ENCODE assay signal across 7 cellular contexts in the genomic region with DNA sequence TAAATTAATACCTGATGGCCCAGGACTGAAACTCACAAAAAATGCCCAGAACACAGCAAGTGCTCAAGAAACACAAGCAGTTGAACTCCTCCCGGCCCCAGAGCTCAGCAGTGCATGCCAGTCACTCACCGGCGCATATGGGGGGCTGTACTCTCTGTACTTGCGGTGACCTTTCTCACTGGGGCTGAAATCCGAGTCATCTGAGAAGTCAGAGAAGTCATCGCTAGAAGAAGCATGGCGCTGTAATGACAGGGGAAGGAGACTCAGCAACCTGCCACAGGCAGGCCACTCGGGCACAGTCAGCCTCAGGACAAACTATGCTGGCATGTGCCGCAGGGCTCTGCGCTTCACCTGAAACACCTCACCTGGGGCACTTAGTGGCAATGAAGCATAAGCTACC. TPM values are rescaled to one million over a fixed set of nuclear protein-coding genes. Genes with fewer than 3 reads are reported as not detected.
DNase-seq lines count a peak whose midpoint lies in the region; ATAC-seq and TF ChIP-seq lines count a peak whose summit lies in the region.

No MANE protein-coding gene starts in this region.

- no peaks in the 10 kb centered on the region for H3K27me3 ChIP-seq in body of pancreas

- H3K4me1 ChIP-seq in body of pancreas: peaks cover 59% of the 10 kb centered on the region

- TF ChIP-seq CTCF in body of pancreas (IDR thresholded peaks at IDR 0.05): no peak

- no peak for TF ChIP-seq POLR2A in body of pancreas (IDR thresholded peaks at IDR 0.05)

- no peaks in the 10 kb centered on the region for H3K9me3 ChIP-seq in body of pancreas

- ATAC-seq in GM19023 (IDR thresholded peaks at IDR 0.05; ENCODE audit: unreplicated experiment) (peak; percentile 60), HG03460 (IDR thresholded peaks at IDR 0.05; ENCODE audit: unreplicated experiment) (peak; percentile 71), body of pancreas (no peak), HG03039 (IDR thresholded peaks at IDR 0.05; ENCODE audit: unreplicated experiment) (no peak)

- WGBS in body of pancreas, 2 donors: 75 to 79% methylated on average over 10 of the region's 10 CpGs

- no peak overlapping the region for H3K4me3 ChIP-seq in body of pancreas

- intact Hi-C loops in body of pancreas (cut with DNase I): no loop called here

- peaks cover 9 to 10% of the 10 kb centered on the region in 2 donors for H3K36me3 ChIP-seq in body of pancreas (replicated peaks in 1 of 2; ENCODE audit: insufficient read depth in 1 of 2, low read depth in 2 of 2)

- peak overlapping the region; percentile 84 to 95 (median 92) for H3K27ac ChIP-seq in body of pancreas

- DNase-seq in body of pancreas (no peak), GOT3 (lab: John Stamatoyannopoulos, UW) (no peak), kidney glomerular epithelial cell (lab: John Stamatoyannopoulos, UW) (no peak)
- DNase-seq in stimulated activated CD8-positive, alpha-beta memory T cell treated with anti-CD3 and anti-CD28 coated beads, Interleukin-4, amount 100 ng/mL, for 24 hours (ENCODE audit: low read depth): peak; percentile 28

RNA-seq across cellular contexts. Expression of a gene that starts 19.7 kb away (rescaled TPM):
- total RNA-seq in body of pancreas: 10 to 100 TPM; 18.9 to 34.3 TPM

RNA-seq across cellular contexts. Expression of a gene that starts 36.8 kb away (rescaled TPM):
- 10 to 100 TPM; 14.5 to 21.5 TPM for total RNA-seq in body of pancreas

RNA-seq across cellular contexts. Expression of a gene that starts 45.4 kb away (rescaled TPM):
- total RNA-seq in body of pancreas: 10 to 100 TPM; 31.3 to 37.6 TPM

Comparison
In these comparisons a context has a peak if more than half of its experiments do, and no peak if none do; other contexts are left out.
1. ATAC-seq: peak in GM19023 (single experiment) and HG03460 (single experiment); none in body of pancreas (single experiment) and HG03039 (single experiment).